Comparison of ENCODE assay signal across 1 cellular context in genomic region chr15:27043770-27044169, GRCh38.
TF ChIP-seq lines count a peak whose summit lies in the region.

No MANE protein-coding gene starts in this region.

TF ChIP-seq in GM23338, 12 proteins besides CTCF, POLR2A, EP300 and RAD21 (continued from another document):
- TF ChIP-seq ZNF462 (CRISPR knock-in tag; IDR thresholded peaks at IDR 0.05) = no peak
- no peak for TF ChIP-seq ETS1 (IDR thresholded peaks at IDR 0.05)
- TF ChIP-seq CREB1 (CRISPR knock-in tag; IDR thresholded peaks at IDR 0.05; ENCODE audit: low read depth) = no peak
